22 cellular contexts compared by ENCODE assay signal in genomic region chr5:60477849-60478248, GRCh38.
"Had no signal": no experiment of that assay in that cellular context is flagged by ENCODE, and none has a peak within 500 bp of the region (broad histone marks: within the 10 kb centered on the region; RNA-seq: fewer than 3 reads in every experiment).

No MANE protein-coding gene starts in this region.

- H3K27me3 ChIP-seq: MG63 had no signal

- H3K9me3 ChIP-seq: SK-N-SH had no signal

- DNase-seq: Karpas-422, KG1, MG63, NCI-H1092, NCI-H1105 treated with DMSO at 0.1 percent for 48 hours, NCI-H1417 treated with DMSO at 0.1 percent for 48 hours, NCI-H146, NCI-H187, NCI-H2029, NCI-H2081 treated with DMSO at 0.1 percent for 48 hours, NCI-H2171, NCI-H226, NCI-H446, NCI-H510A, NCI-H524 treated with DMSO at 0.1 percent for 48 hours, NCI-H69, NCI-H774, SHP77, SK-N-SH, SW 1271 had no signal

- H3K36me3 ChIP-seq: MG63 had no signal

- H3K27ac ChIP-seq: RWPE1 had no signal

- ATAC-seq: Panc1 had no signal

- H3K4me3 ChIP-seq: MG63 had no signal

- H3K4me2 ChIP-seq: SK-N-SH had no signal
